Comparison of ENCODE assay signal across 8 cellular contexts in the genomic region with DNA sequence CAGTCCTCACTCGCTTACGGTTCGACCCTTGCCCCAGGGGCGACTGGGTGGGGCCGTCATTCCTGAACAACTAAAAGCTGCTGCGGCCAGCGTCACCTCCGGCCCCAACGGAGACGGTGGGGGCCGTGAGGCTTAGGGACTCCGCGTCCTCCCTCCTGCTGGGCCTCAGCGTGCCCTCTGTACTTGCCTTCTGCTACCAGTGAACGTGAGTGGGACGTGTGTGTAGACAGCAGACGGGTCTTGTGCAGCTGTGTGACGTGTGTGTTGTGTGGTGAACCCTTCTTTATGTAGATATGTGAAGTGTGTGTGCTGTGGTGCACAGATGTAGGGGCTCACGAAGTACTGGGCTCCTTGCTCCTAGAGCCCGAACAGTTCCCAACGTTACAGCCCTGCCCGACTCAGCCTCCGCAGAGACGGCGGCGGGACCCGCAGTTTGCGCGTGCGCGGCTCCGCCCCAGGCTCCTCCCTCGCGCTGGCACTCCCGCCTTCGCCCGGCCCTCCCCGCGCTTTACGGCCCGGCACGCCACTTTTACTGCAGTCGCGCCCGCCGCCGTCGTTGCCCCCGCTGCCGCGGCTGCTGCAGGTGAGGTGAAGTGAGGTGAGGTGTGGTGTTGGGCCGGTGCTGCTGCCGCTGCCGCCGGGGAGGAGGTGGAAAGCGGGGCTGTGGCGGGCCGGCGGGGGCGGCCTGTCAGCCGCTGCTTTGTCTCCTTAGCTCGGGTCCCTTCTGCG. TPM values are rescaled to one million over a fixed set of nuclear protein-coding genes. Genes with fewer than 3 reads are reported as not detected.
DNase-seq lines count a peak whose midpoint lies in the region; ATAC-seq, FAIRE-seq and TF ChIP-seq lines count a peak whose summit lies in the region.

A gene (plus strand): TSS at position 535 of the 729 bp plus-strand sequence. CDS start 235 bp downstream, outside the sequence.

- peak; percentile 98 for DNase-seq in GM12891 (ENCODE audit: insufficient read length, low spot score)
- DNase-seq in NCI-H1436 (lab: John Stamatoyannopoulos, UW) = peak; percentile 86
- DNase-seq in T-helper 1 cell = peak; percentile 92 to 96 (median 94)
- DNase-seq in adrenal gland = peak; percentile 91 to 95 (median 92)
- DNase-seq in cardiac septum (ENCODE audit: low spot score) = peak; percentile 98
- peak; percentile 87 for DNase-seq in pons (ENCODE audit: low spot score)
- DNase-seq in tibial nerve (ENCODE audit: low spot score in 2 of 2) = peak; percentile 81 to 86

- H3K27ac ChIP-seq in adrenal gland = peak within 1 kb of the TSS; percentile 46 to 88 (median 76)
- peak within 1 kb of the TSS; percentile 69 to 88 (median 81) for H3K27ac ChIP-seq in tibial nerve

- 1 to 8% (median 2%) methylated on average over 21 to 63 of the region's 63 CpGs for WGBS in adrenal gland, 4 donors
- WGBS in tibial nerve, 2 donors = 0 to 3% methylated on average over 32 to 52 of the region's 63 CpGs

- TF ChIP-seq POLR2A in GM12891 (IDR thresholded peaks at IDR 0.05; ENCODE audit: low read depth, low read length) (no peak), adrenal gland (IDR thresholded peaks at IDR 0.05) (peak in 1 of 2 donors; percentile 79), tibial nerve (IDR thresholded peaks at IDR 0.05) (peak; percentile 61 to 84)

- H3K9me3 ChIP-seq in adrenal gland (replicated peaks in 1 of 3) = no peaks in the 10 kb centered on the region
- no peaks in the 10 kb centered on the region for H3K9me3 ChIP-seq in tibial nerve

- H3K36me3 ChIP-seq in adrenal gland (replicated peaks in 1 of 2) = no peaks in the 10 kb centered on the region
- H3K36me3 ChIP-seq in tibial nerve = peaks cover 0 to 9% (median 0%) of the 10 kb centered on the region in 3 donors

- no peak for TF ChIP-seq CTCF in adrenal gland (IDR thresholded peaks at IDR 0.05)
- TF ChIP-seq CTCF in tibial nerve (IDR thresholded peaks at IDR 0.05) = peak in 1 of 5 experiments; percentile 50

- peak in 1 of 2 donors; percentile 93 for TF ChIP-seq EP300 in tibial nerve (IDR thresholded peaks at IDR 0.05)

- peak; percentile 98 for FAIRE-seq in GM12891 (lab: Jason Lieb, UNC)

- peaks cover 16 to 26% of the 10 kb centered on the region in 2 donors for H3K4me1 ChIP-seq in adrenal gland (replicated peaks in 1 of 2)
- H3K4me1 ChIP-seq in tibial nerve = peaks cover 0 to 70% (median 20%) of the 10 kb centered on the region in 4 donors

- peak; percentile 77 for ATAC-seq in HG02763 (IDR thresholded peaks at IDR 0.05; ENCODE audit: unreplicated experiment)

- H3K4me3 ChIP-seq in adrenal gland (peak within 1 kb of the TSS; percentile 68 to 89 (median 84)), tibial nerve (peak within 1 kb of the TSS; percentile 61 to 92 (median 90))

- intact Hi-C loops in adrenal gland (cut with DNase I) (loop anchor here in 1 of 2 donors (5.0 kb wide), 1 partner anchor 48 kb away; a partner anchor contains a TSS), cardiac septum (cut with DNase I) (loop anchor here (5.0 kb wide), 2 partner anchors 48 to 82 kb away; a partner anchor contains a TSS)

- no peaks in the 10 kb centered on the region for H3K27me3 ChIP-seq in adrenal gland
- no peaks in the 10 kb centered on the region for H3K27me3 ChIP-seq in tibial nerve

TF ChIP-seq in GM12891, 5 proteins besides CTCF, POLR2A, EP300 and RAD21:
- TF ChIP-seq SPI1 (IDR thresholded peaks at IDR 0.05; ENCODE audit: low read depth, low read length) (no peak), POU2F2 (IDR thresholded peaks at IDR 0.05; ENCODE audit: low read depth, low read length) (0 out of 2 replicates have a peak, but pooled peaks have one; percentile 39)

RNA-seq across cellular contexts. Expression of the gene that starts here (rescaled TPM):
- 5.9 TPM for polyA plus RNA-seq in GM12891 (2012; ENCODE audit: low read depth, missing spikeins)
- total RNA-seq in adrenal gland (10 to 100 TPM; 12.6 to 27.4 (median 14.5) TPM), cardiac septum (8.8 TPM), tibial nerve (10 to 100 TPM; 22.2 to 34.5 (median 28.1) TPM)
- 10 to 100 TPM in 2 of 3 donors, 1 to 10 TPM in 1; 9.0 to 13.7 (median 10.4) TPM for polyA plus RNA-seq in adrenal gland

Comparison
In these comparisons a context has a peak if more than half of its experiments do, and no peak if none do; other contexts are left out.
1. Peak in every context shown above with its lines: DNase-seq, ATAC-seq, H3K4me3 ChIP-seq and H3K27ac ChIP-seq.